In genomic region chr19:48870048-48870447, GRCh38 we compare ENCODE assay signal across 2 cellular contexts.
TF ChIP-seq lines count a peak whose summit lies in the region.

No MANE protein-coding gene starts in this region.

TF ChIP-seq in A549, 52 proteins besides CTCF, POLR2A, EP300 and RAD21:
- TF ChIP-seq RFX5 (IDR thresholded peaks at IDR 0.05) (no peak), ELK1 (IDR thresholded peaks at IDR 0.05; ENCODE audit: low read depth, low read length) (no peak), MAX (IDR thresholded peaks at IDR 0.05) (no peak), KDM1A (IDR thresholded peaks at IDR 0.05; ENCODE audit: low read depth) (0 out of 2 replicates have a peak, but pooled peaks have one; percentile 51), HEYL (CRISPR knock-in tag; IDR thresholded peaks at IDR 0.05) (no peak), CBX2 (IDR thresholded peaks at IDR 0.05; ENCODE audit: borderline replicate concordance, low read depth) (no peak), CHD2 (IDR thresholded peaks at IDR 0.05; ENCODE audit: low read length, partially characterized antibody) (no peak), E2F6 (IDR thresholded peaks at IDR 0.05; ENCODE audit: borderline replicate concordance, low read depth) (no peak)

TF ChIP-seq in H1, 55 proteins besides CTCF, POLR2A, EP300 and RAD21:
- no peak for TF ChIP-seq BACH1 (IDR thresholded peaks at IDR 0.05; ENCODE audit: low read length)
- TF ChIP-seq NRF1 (IDR thresholded peaks at IDR 0.05; ENCODE audit: low read depth, low read length), result no peak
- no peak for TF ChIP-seq RNF2 (IDR thresholded peaks at IDR 0.05; ENCODE audit: borderline replicate concordance, low read depth, low read length, missing control alignments, poor library complexity, severe bottlenecking)
- no peak for TF ChIP-seq PHF8 (conservative IDR thresholded peaks at IDR 0.05; ENCODE audit: low read depth, low read length)
- TF ChIP-seq SRF (IDR thresholded peaks at IDR 0.05; ENCODE audit: low read depth, low read length), result no peak
- TF ChIP-seq TAF1 (IDR thresholded peaks at IDR 0.05; ENCODE audit: low read depth, low read length), result no peak
- TF ChIP-seq POU5F1 (IDR thresholded peaks at IDR 0.05; ENCODE audit: low read depth, low read length), result no peak
- TF ChIP-seq MAX (IDR thresholded peaks at IDR 0.05), result no peak
- TF ChIP-seq SIX5 (IDR thresholded peaks at IDR 0.05; ENCODE audit: low read depth, low read length), result no peak
- TF ChIP-seq HDAC6 (IDR thresholded peaks at IDR 0.05; ENCODE audit: low read depth, low read length), result no peak
- TF ChIP-seq GTF2F1 (IDR thresholded peaks at IDR 0.05; ENCODE audit: borderline replicate concordance, low read depth, low read length), result no peak
- TF ChIP-seq CEBPB (IDR thresholded peaks at IDR 0.05; ENCODE audit: low read depth, low read length), result no peak
- no peak for TF ChIP-seq TAF7 (optimal IDR thresholded peaks at IDR 0.05; ENCODE audit: borderline replicate concordance, low read depth, low read length)
- TF ChIP-seq SP4 (IDR thresholded peaks at IDR 0.05; ENCODE audit: low read length), result no peak
- no peak for TF ChIP-seq TEAD4 (IDR thresholded peaks at IDR 0.05; ENCODE audit: low read depth, low read length)
- TF ChIP-seq POLR2AphosphoS5 (IDR thresholded peaks at IDR 0.05; ENCODE audit: low read depth, low read length), result no peak
- TF ChIP-seq USF2 (IDR thresholded peaks at IDR 0.05; ENCODE audit: low read length), result no peak
